In the genomic region with DNA sequence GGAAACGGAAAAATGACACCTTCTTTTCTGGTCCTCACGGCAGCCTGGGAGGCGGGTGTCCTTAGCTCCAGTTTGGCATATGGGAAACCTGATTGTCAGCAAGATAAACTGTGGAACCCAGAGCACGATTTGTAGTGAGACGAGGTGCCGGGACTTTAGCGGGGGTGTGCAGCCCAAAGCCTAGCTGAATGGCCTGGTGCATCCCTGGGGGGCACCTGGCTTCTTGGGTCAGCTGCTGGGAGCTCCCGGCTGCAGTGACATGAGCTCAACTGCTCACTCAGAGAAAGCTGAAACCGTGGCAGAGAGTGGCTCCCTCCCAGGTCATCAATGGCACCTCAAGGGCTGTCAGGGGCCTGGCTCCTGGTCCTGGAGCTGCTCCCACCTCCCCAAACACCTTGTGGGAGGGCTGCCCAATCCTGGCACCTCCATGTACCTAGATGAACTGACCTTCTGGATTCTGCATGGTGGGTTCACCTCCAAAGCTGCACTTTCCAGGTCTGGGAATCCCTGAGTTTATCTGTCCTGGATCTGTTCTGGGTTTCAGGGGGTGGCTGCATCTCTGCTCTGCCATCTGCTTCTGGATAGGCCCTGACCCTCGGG, we compare ENCODE assay signal across 16 cellular contexts.
"Had no signal": no experiment of that assay in that cellular context is flagged by ENCODE, and none has a peak within 500 bp of the region (broad histone marks: within the 10 kb centered on the region; RNA-seq: fewer than 3 reads in every experiment).

No MANE protein-coding gene starts in this region.

- H3K9me3 ChIP-seq: colonic mucosa, esophagus squamous epithelium, neutrophil, testis had no signal

- H3K4me1 ChIP-seq: colonic mucosa, esophagus squamous epithelium, testis, tibial nerve had no signal

- H3K27me3 ChIP-seq: colonic mucosa, neutrophil, testis, tibial nerve had no signal

- H3K4me3 ChIP-seq: colonic mucosa, esophagus squamous epithelium, lung, testis, tibial nerve had no signal

- H3K36me3 ChIP-seq: colonic mucosa, esophagus squamous epithelium, neutrophil, tibial nerve had no signal

- DNase-seq: colonic mucosa; dermis blood vessel endothelial cell; esophagus squamous epithelium; foreskin fibroblast; immature natural killer cell; left cardiac atrium; left ventricle myocardium superior; mesenchymal stem cell; naive B cell; small intestine; stimulated activated CD4-positive, alpha-beta T cell treated with anti-CD3 and anti-CD28 coated beads, Interleukin-4, amount 100 ng/mL, for 1 hour; stimulated activated CD8-positive, alpha-beta memory T cell treated with anti-CD3 and anti-CD28 coated beads, Interleukin-4, amount 100 ng/mL, for 48 hours; testis had no signal

- H3K27ac ChIP-seq: colonic mucosa, esophagus squamous epithelium, neutrophil, testis, tibial nerve had no signal
